In genomic region chr5:143594913-143595818, GRCh38 we compare ENCODE assay signal across 12 cellular contexts.
DNase-seq lines count a peak whose midpoint lies in the region; ATAC-seq, FAIRE-seq and TF ChIP-seq lines count a peak whose summit lies in the region.
"Had no signal": no experiment of that assay in that cellular context is flagged by ENCODE, and none has a peak within 500 bp of the region (broad histone marks: within the 10 kb centered on the region; RNA-seq: fewer than 3 reads in every experiment).

No MANE protein-coding gene starts in this region.

- H3F3A ChIP-seq in OCI-LY1 (ENCODE audit: insufficient read depth, low read length): no peaks in the 10 kb centered on the region

- TF ChIP-seq EP300 in A549 (IDR thresholded peaks at IDR 0.05): peak; percentile 100
- no peak for TF ChIP-seq EP300 in sigmoid colon (IDR thresholded peaks at IDR 0.05)

- no peaks in the 10 kb centered on the region for H3K79me2 ChIP-seq in OCI-LY1 (ENCODE audit: insufficient read depth, low read length)
- no peaks in the 10 kb centered on the region for H3K79me2 ChIP-seq in fibroblast of lung (ENCODE audit: control insufficient read depth, insufficient read depth, low read length)

- H3K9ac ChIP-seq in OCI-LY1 (ENCODE audit: low read length): peak overlapping the region; percentile 4; the same call in 1 of the 2 replicates
- H3K9ac ChIP-seq in fibroblast of lung (ENCODE audit: insufficient read depth, low read length): no peak overlapping the region

- H3K9me2 ChIP-seq in OCI-LY1 (ENCODE audit: low read depth, low read length): no peaks in the 10 kb centered on the region

- TF ChIP-seq CTCF in A549 (IDR thresholded peaks at IDR 0.05): peak; percentile 18; the same call in 1 of the 3 replicates
- no peak for TF ChIP-seq CTCF in OCI-LY1 (IDR thresholded peaks at IDR 0.05; ENCODE audit: low read length)
- no peak for TF ChIP-seq CTCF in fibroblast of lung (conservative IDR thresholded peaks at IDR 0.05 in 1 of 2, IDR thresholded peaks at IDR 0.05 in 1 of 2; ENCODE audit: low read depth in 1 of 2, low read length in 2 of 2)
- no peak for TF ChIP-seq CTCF in sigmoid colon (IDR thresholded peaks at IDR 0.05)

- DNase-seq in A549 (ENCODE audit: low read depth in 1 of 2, low spot score in 1 of 2) (peak; percentile 64 to 99), fibroblast of lung (ENCODE audit: low read depth in 2 of 2) (peak; percentile 14 to 37), sigmoid colon (no peak), NCI-H1092 treated with DMSO at 0.1 percent for 48 hours (lab: John Stamatoyannopoulos, UW) (no peak)
- DNase-seq in NK-92 treated with Interleukin-12 subunit alpha and Interleukin-12 subunit beta, amount 100 ng/mL, for 24 hours (lab: John Stamatoyannopoulos, UW): no peak
- DNase-seq: activated CD4-positive, alpha-beta T cell treated with anti-CD3 and anti-CD28 coated beads, Interleukin-2, amount 50 U/mL, for 1 hour; CD8-positive, alpha-beta memory T cell; central memory CD4-positive, alpha-beta T cell; kidney had no signal

- CTCF ChIA-PET in A549 (lab: Yijun Ruan, JAX): interaction anchor here (1.0 to 1.6 kb wide), 6 partner anchors 88 to 592 kb away, joined by 3 to 6 read pairs (median 6); partner anchors contain the start of gene NR3C1

- peak; percentile 100 for FAIRE-seq in A549 (lab: Jason Lieb, UNC)
- FAIRE-seq: kidney had no signal

- ATAC-seq in A549: peak; percentile 88 to 95
- ATAC-seq in GM19463 (IDR thresholded peaks at IDR 0.05; ENCODE audit: unreplicated experiment): peak; percentile 37
- no peak for ATAC-seq in GM18867 (IDR thresholded peaks at IDR 0.05; ENCODE audit: unreplicated experiment)

- intact Hi-C loops in sigmoid colon (cut with DNase I): no loop called here

- H3K4me1 ChIP-seq in A549 (peaks cover 45% of the 10 kb centered on the region), OCI-LY1 (ENCODE audit: insufficient read depth, low read length, severe bottlenecking) (peaks cover 54% of the 10 kb centered on the region), fibroblast of lung (ENCODE audit: control insufficient read depth, extremely low read depth, insufficient read depth, low read length) (peaks cover 7% of the 10 kb centered on the region), sigmoid colon (peaks cover 0 to 3% (median 0%) of the 10 kb centered on the region in 4 donors)

- peak overlapping the region; percentile 44; the same call in 1 of the 2 replicates for H2AFZ ChIP-seq in OCI-LY1 (ENCODE audit: low read length)
- H2AFZ ChIP-seq in fibroblast of lung (ENCODE audit: low read length): no peak overlapping the region

- H3K4me3 ChIP-seq in A549 (peak overlapping the region; percentile 23; the same call in 2 of the 3 replicates), OCI-LY1 (ENCODE audit: low read depth, low read length, poor library complexity, severe bottlenecking) (no peak overlapping the region), fibroblast of lung (replicated peaks in 1 of 4; ENCODE audit: control extremely low read depth in 1 of 4, insufficient read depth in 1 of 4, low read depth in 3 of 4, low read length in 4 of 4) (no peak overlapping the region), sigmoid colon (no peak overlapping the region)

- TF ChIP-seq POLR2A in A549 (IDR thresholded peaks at IDR 0.05; ENCODE audit: low read length) (no peak), sigmoid colon (IDR thresholded peaks at IDR 0.05) (no peak)

- POLR2A ChIA-PET in A549 (lab: Yijun Ruan, JAX): interaction anchor here (0.5 to 4.4 kb wide), 8 partner anchors 9 to 195 kb away, joined by 3 to 20 read pairs (median 4); partner anchors contain the start of gene NR3C1

- no peaks in the 10 kb centered on the region for H3K36me3 ChIP-seq in OCI-LY1 (ENCODE audit: insufficient read depth, low read length)
- H3K36me3 ChIP-seq in fibroblast of lung (ENCODE audit: control insufficient read depth, insufficient read depth, low read length): no peaks in the 10 kb centered on the region
- H3K36me3 ChIP-seq in sigmoid colon: no peaks in the 10 kb centered on the region

- H3K9me3 ChIP-seq in A549 (peaks cover 10% of the 10 kb centered on the region; the same call in 1 of the 3 replicates), OCI-LY1 (ENCODE audit: low read length) (no peaks in the 10 kb centered on the region), fibroblast of lung (ENCODE audit: control insufficient read depth, insufficient read depth, low read depth, low read length) (no peaks in the 10 kb centered on the region), sigmoid colon (no peaks in the 10 kb centered on the region)

- peak overlapping the region; percentile 94 to 98 for H3K27ac ChIP-seq in A549
- peak overlapping the region; percentile 90 for H3K27ac ChIP-seq in OCI-LY1 (ENCODE audit: low read depth, low read length, poor library complexity, severe bottlenecking)
- no peak overlapping the region for H3K27ac ChIP-seq in fibroblast of lung (ENCODE audit: insufficient read depth, low read length)
- no peak overlapping the region for H3K27ac ChIP-seq in sigmoid colon

- TF ChIP-seq RAD21 in A549 (conservative IDR thresholded peaks at IDR 0.05 in 1 of 2, IDR thresholded peaks at IDR 0.05 in 1 of 2): peak; percentile 56 to 88

- H4K20me1 ChIP-seq in OCI-LY1 (ENCODE audit: insufficient read depth, low read length) (no peaks in the 10 kb centered on the region), fibroblast of lung (ENCODE audit: control insufficient read depth, extremely low read depth, insufficient read depth, low read length) (no peaks in the 10 kb centered on the region)

- H3K4me2 ChIP-seq in A549 (peak overlapping the region; percentile 90), OCI-LY1 (ENCODE audit: low read length) (peak overlapping the region; percentile 56; the same call in 1 of the 2 replicates), fibroblast of lung (ENCODE audit: extremely low read depth, insufficient read depth, low read length) (no peak overlapping the region)

- H3K27me3 ChIP-seq in OCI-LY1 (ENCODE audit: insufficient read depth, low read length) (no peaks in the 10 kb centered on the region), fibroblast of lung (ENCODE audit: control insufficient read depth, insufficient read depth, low read length) (no peaks in the 10 kb centered on the region), sigmoid colon (no peaks in the 10 kb centered on the region)

- under 1% methylated on average over 6 of the region's 6 CpGs for whole genome bisulfite sequencing in A549 (ENCODE audit: missing lambda C conversion rate)
- WGBS in sigmoid colon, 2 donors: 75 to 77% methylated on average over 6 of the region's 6 CpGs

TF ChIP-seq in A549, 52 proteins besides CTCF, POLR2A, EP300 and RAD21 (continues in another document):
- TF ChIP-seq RARB (CRISPR knock-in tag; IDR thresholded peaks at IDR 0.05): peak; percentile 99
- TF ChIP-seq HOXB5 (CRISPR knock-in tag; IDR thresholded peaks at IDR 0.05): peak; percentile 97
- peak; percentile 99 for TF ChIP-seq MAFK (IDR thresholded peaks at IDR 0.05; ENCODE audit: partially characterized antibody)
- TF ChIP-seq HOXA7 (CRISPR knock-in tag; IDR thresholded peaks at IDR 0.05): peak; percentile 98
- peak; percentile 99 for TF ChIP-seq FOSB (CRISPR knock-in tag; IDR thresholded peaks at IDR 0.05)
- TF ChIP-seq NR3C1 (IDR thresholded peaks at IDR 0.05): 0 out of 3 replicates have a peak, but pooled peaks have one; percentile 35
- TF ChIP-seq KDM1A (IDR thresholded peaks at IDR 0.05; ENCODE audit: low read depth): no peak
- no peak for TF ChIP-seq BHLHE40 (IDR thresholded peaks at IDR 0.05; ENCODE audit: low read depth, low read length)
- peak; percentile 100 for TF ChIP-seq JUN (IDR thresholded peaks at IDR 0.05)
- TF ChIP-seq TP53 (CRISPR knock-in tag; IDR thresholded peaks at IDR 0.05): peak; percentile 46
- TF ChIP-seq, protein P1, sequence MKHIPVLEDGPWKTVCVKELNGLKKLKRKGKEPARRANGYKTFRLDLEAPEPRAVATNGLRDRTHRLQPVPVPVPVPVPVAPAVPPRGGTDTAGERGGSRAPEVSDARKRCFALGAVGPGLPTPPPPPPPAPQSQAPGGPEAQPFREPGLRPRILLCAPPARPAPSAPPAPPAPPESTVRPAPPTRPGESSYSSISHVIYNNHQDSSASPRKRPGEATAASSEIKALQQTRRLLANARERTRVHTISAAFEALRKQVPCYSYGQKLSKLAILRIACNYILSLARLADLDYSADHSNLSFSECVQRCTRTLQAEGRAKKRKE (CRISPR knock-in tag; IDR thresholded peaks at IDR 0.05; ENCODE audit: low read depth): peak; percentile 91
- TF ChIP-seq GATA3 (IDR thresholded peaks at IDR 0.05; ENCODE audit: borderline replicate concordance): peak; percentile 100
- no peak for TF ChIP-seq CBX8 (IDR thresholded peaks at IDR 0.05)
- peak; percentile 99 for TF ChIP-seq FOXS1 (CRISPR knock-in tag; IDR thresholded peaks at IDR 0.05)
- TF ChIP-seq PHF8 (IDR thresholded peaks at IDR 0.05; ENCODE audit: borderline replicate concordance, low read depth): no peak
- no peak for TF ChIP-seq RFX5 (IDR thresholded peaks at IDR 0.05)
- no peak for TF ChIP-seq SREBF2 (IDR thresholded peaks at IDR 0.05)
- peak; percentile 100 for TF ChIP-seq JUNB (IDR thresholded peaks at IDR 0.05)
- TF ChIP-seq RNF2 (IDR thresholded peaks at IDR 0.05; ENCODE audit: borderline replicate concordance, low read depth): no peak
- TF ChIP-seq NPAS2 (CRISPR knock-in tag; IDR thresholded peaks at IDR 0.05; ENCODE audit: borderline replicate concordance): no peak
- TF ChIP-seq ZSCAN20 (CRISPR knock-in tag; IDR thresholded peaks at IDR 0.05): peak; percentile 98
- no peak for TF ChIP-seq E2F6 (IDR thresholded peaks at IDR 0.05; ENCODE audit: borderline replicate concordance, low read depth)
- peak; percentile 87 for TF ChIP-seq ZNF302 (CRISPR knock-in tag; IDR thresholded peaks at IDR 0.05)
- peak; percentile 90 for TF ChIP-seq PBX3 (IDR thresholded peaks at IDR 0.05)

Comparison
In these comparisons a context has a peak if more than half of its experiments do, and no peak if none do; other contexts are left out.
1. DNase-seq: peak in A549 (2 of 2) and fibroblast of lung (2 of 2); none in NK-92 treated with Interleukin-12 subunit alpha and Interleukin-12 subunit beta, amount 100 ng/mL, for 24 hours (single experiment), sigmoid colon (single experiment) and NCI-H1092 treated with DMSO at 0.1 percent for 48 hours (single experiment).
2. H3K27ac ChIP-seq: peak in A549 (2 of 2) and OCI-LY1 (single experiment); none in fibroblast of lung (single experiment) and sigmoid colon (0 of 4).